8 cellular contexts compared by ENCODE assay signal in the genomic region with DNA sequence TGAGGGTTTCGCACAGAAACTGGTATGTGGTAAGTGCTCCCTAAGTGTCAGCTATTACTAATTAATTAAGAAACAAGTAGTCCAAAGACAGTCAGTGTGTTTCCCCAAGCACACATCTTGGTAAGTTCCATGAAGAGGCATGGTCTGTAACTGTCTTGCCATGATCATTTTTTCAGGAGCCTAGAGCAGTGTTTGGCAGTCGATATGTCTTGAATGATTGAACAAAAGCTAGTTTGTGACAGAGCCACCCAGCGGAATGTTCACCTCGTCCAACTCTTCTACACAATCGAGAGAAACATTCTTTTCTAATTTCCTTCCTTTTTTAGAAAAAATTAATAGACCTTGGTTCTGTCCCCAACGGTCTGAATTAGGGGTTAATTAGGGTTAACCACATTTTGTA. TPM values are rescaled to one million over a fixed set of nuclear protein-coding genes. Genes with fewer than 3 reads are reported as not detected.
DNase-seq lines count a peak whose midpoint lies in the region; ATAC-seq and TF ChIP-seq lines count a peak whose summit lies in the region.

No MANE protein-coding gene starts in this region.

- H3K27ac ChIP-seq in BLaER1 treated with 17β-estradiol and CSF1 and Interleukin-3, amounts not matched to agents 10 nM and 100 nM: peak overlapping the region; percentile 86 to 100 (median 95)
- H3K27ac ChIP-seq in HL-60 (replicated peaks) (peak overlapping the region; percentile 81), body of pancreas (peak overlapping the region in 3 of 4 donors; percentile 19 to 76 (median 72))

- no peak for TF ChIP-seq POLR2A in body of pancreas (IDR thresholded peaks at IDR 0.05)

- H3K27me3 Mint-ChIP-seq in naive B cell: peaks cover 0 to 4% (median 0%) of the 10 kb centered on the region in 3 donors

- peaks cover 5 to 17% (median 16%) of the 10 kb centered on the region in 3 donors for H3K4me1 Mint-ChIP-seq in naive B cell

- H3K36me3 Mint-ChIP-seq in naive B cell: peaks cover 0 to 8% of the 10 kb centered on the region in 2 donors

- H3K36me3 ChIP-seq in BLaER1 treated with 17β-estradiol and CSF1 and Interleukin-3, amounts not matched to agents 10 nM and 100 nM: 0 out of 22 replicates have a peak, but pooled peaks cover 0 to 8% (median 0%) of the 10 kb centered on the region in 11 experiments
- H3K36me3 ChIP-seq in body of pancreas (replicated peaks in 1 of 2; ENCODE audit: insufficient read depth in 1 of 2, low read depth in 2 of 2): no peaks in the 10 kb centered on the region

- no peak for ATAC-seq in body of pancreas
- no peak for ATAC-seq in naive B cell (ENCODE audit: low read depth in 2 of 2)
- no peak for ATAC-seq in HG03439 (IDR thresholded peaks at IDR 0.05; ENCODE audit: unreplicated experiment)

- H3K4me1 ChIP-seq in BLaER1 treated with 17β-estradiol and CSF1 and Interleukin-3, amounts not matched to agents 10 nM and 100 nM: peaks cover 16 to 91% (median 36%) of the 10 kb centered on the region in 10 experiments
- H3K4me1 ChIP-seq in body of pancreas: peaks cover 11% of the 10 kb centered on the region

- peaks cover 25 to 45% (median 39%) of the 10 kb centered on the region in 11 experiments for H3K9me3 ChIP-seq in BLaER1 treated with 17β-estradiol and CSF1 and Interleukin-3, amounts not matched to agents 10 nM and 100 nM (replicated peaks in 1 of 11)
- peaks cover 0 to 8% (median 0%) of the 10 kb centered on the region in 3 donors for H3K9me3 ChIP-seq in body of pancreas

- H3K27ac Mint-ChIP-seq in naive B cell: peak overlapping the region; percentile 93 to 99 (median 98)

- peak overlapping the region; percentile 69 to 92 (median 82) for H3K9ac ChIP-seq in BLaER1 treated with 17β-estradiol and CSF1 and Interleukin-3, amounts not matched to agents 10 nM and 100 nM

- H3K4me3 Mint-ChIP-seq in naive B cell: peak overlapping the region in 7 of 8 donors; percentile 5 to 82 (median 65)

- no peaks in the 10 kb centered on the region for H4K20me1 ChIP-seq in BLaER1 treated with 17β-estradiol and CSF1 and Interleukin-3, amounts not matched to agents 10 nM and 100 nM

- TF ChIP-seq CTCF in HL-60 (IDR thresholded peaks at IDR 0.05; ENCODE audit: insufficient read depth, low read length) (no peak), body of pancreas (IDR thresholded peaks at IDR 0.05) (no peak)

- 53 to 63% methylated on average over 6 of the region's 6 CpGs for WGBS in body of pancreas, 2 donors

- H3K27me3 ChIP-seq in BLaER1 treated with 17β-estradiol and CSF1 and Interleukin-3, amounts not matched to agents 10 nM and 100 nM: no peaks in the 10 kb centered on the region
- no peaks in the 10 kb centered on the region for H3K27me3 ChIP-seq in HL-60 (ENCODE audit: insufficient read depth, poor library complexity, severe bottlenecking)
- H3K27me3 ChIP-seq in body of pancreas: no peaks in the 10 kb centered on the region

- H3K9me3 Mint-ChIP-seq in naive B cell: peaks cover 3 to 21% (median 7%) of the 10 kb centered on the region in 7 donors

- intact Hi-C loops in body of pancreas (cut with DNase I): no loop called here

- H3K4me3 ChIP-seq in BLaER1 treated with 17β-estradiol and CSF1 and Interleukin-3, amounts not matched to agents 10 nM and 100 nM: peak overlapping the region in 5 of 10 experiments; percentile 8 to 49 (median 24); a peak in 5 of 20 replicates
- H3K4me3 ChIP-seq in HL-60 (replicated peaks; ENCODE audit: insufficient read depth, low read length) (no peak overlapping the region), body of pancreas (no peak overlapping the region)

- H3K4me2 ChIP-seq in BLaER1 treated with 17β-estradiol and CSF1 and Interleukin-3, amounts not matched to agents 10 nM and 100 nM: peak overlapping the region; percentile 55 to 88 (median 79)

- in situ Hi-C loops in KBM-7 (cut with MboI; ENCODE audit: low pct_unique_long_range_greater_than_20kb, low sequenced_read_pairs): no loop called here

- DNase-seq in HL-60 (ENCODE audit: low read depth in 1 of 2, low spot score in 1 of 2): peak in 1 of 2 experiments; percentile 20
- DNase-seq in body of pancreas: no peak
- no peak for DNase-seq in naive B cell
- no peak for DNase-seq in NCI-H524 (lab: John Stamatoyannopoulos, UW)
- no peak for DNase-seq in KBM-7
- DNase-seq in midbrain (lab: John Stamatoyannopoulos, UW): no peak

RNA-seq across cellular contexts. Expression of gene FTH1, which starts 57.5 kb away (rescaled TPM):
- 1,000 to 10,000 TPM; 1,333 to 1,363 TPM for total RNA-seq in body of pancreas
- polyA plus RNA-seq in naive B cell (ENCODE audit: low read depth in 6 of 6): 1,000 to 10,000 TPM; 4,039 to 5,068 (median 4,261) TPM
